19 cellular contexts compared by ENCODE assay signal in genomic region chr9:17315341-17315740, GRCh38.
DNase-seq lines count a peak whose midpoint lies in the region; ATAC-seq, FAIRE-seq and TF ChIP-seq lines count a peak whose summit lies in the region.
"Had no signal": no experiment of that assay in that cellular context is flagged by ENCODE, and none has a peak within 500 bp of the region (broad histone marks: within the 10 kb centered on the region; RNA-seq: fewer than 3 reads in every experiment).

No MANE protein-coding gene starts in this region.

- H3K9me3 ChIP-seq in HepG2 (ENCODE audit: low read length) = peaks cover 9% of the 10 kb centered on the region; the same call in 1 of the 2 replicates
- H3K9me3 ChIP-seq: BE2C, Peyer's patch, SJSA1 had no signal

- H3K27me3 ChIP-seq in KMS-11 (ENCODE audit: insufficient read depth, low read depth) (no peaks in the 10 kb centered on the region), HepG2 (ENCODE audit: control insufficient read depth in 1 of 2, insufficient read depth in 2 of 2, low read length in 2 of 2) (no peaks in the 10 kb centered on the region)
- H3K27me3 ChIP-seq: BE2C, Peyer's patch, SJSA1 had no signal

- H2AFZ ChIP-seq in KMS-11 (ENCODE audit: low read depth) = no peak overlapping the region
- no peak overlapping the region for H2AFZ ChIP-seq in HepG2 (ENCODE audit: low read length)

- H4K20me1 ChIP-seq in KMS-11 (ENCODE audit: insufficient read depth) (no peaks in the 10 kb centered on the region), HepG2 (ENCODE audit: insufficient read depth, low read length) (no peaks in the 10 kb centered on the region)

- DNase-seq in AG20443 (ENCODE audit: low spot score) (peak; percentile 18), astrocyte of the cerebellum (ENCODE audit: low read depth) (peak; percentile 44), iris pigment epithelial cell (ENCODE audit: low read depth) (peak; percentile 32), NCI-H187 (lab: John Stamatoyannopoulos, UW) (no peak), HepG2 (ENCODE audit: low spot score) (no peak), G401 (ENCODE audit: low spot score) (no peak), NCI-H345 (lab: John Stamatoyannopoulos, UW) (no peak)
- DNase-seq: BE2C, DMS53, NCI-H1092 treated with DMSO at 0.1 percent for 48 hours, NCI-H1436 treated with DMSO at 0.1 percent for 48 hours, NCI-H2029, NCI-H226, NCI-H524 treated with DMSO at 0.1 percent for 48 hours, NCI-H82, Peyer's patch had no signal

- peak overlapping the region; percentile 49 for H3K4me2 ChIP-seq in KMS-11
- no peak overlapping the region for H3K4me2 ChIP-seq in HepG2 (ENCODE audit: low read depth, low read length)

- no peaks in the 10 kb centered on the region for H3K36me3 ChIP-seq in KMS-11 (ENCODE audit: insufficient read depth)
- H3K36me3 ChIP-seq in HepG2 (replicated peaks in 1 of 2; ENCODE audit: control insufficient read depth in 1 of 2, insufficient read depth in 2 of 2, low read length in 2 of 2) = no peaks in the 10 kb centered on the region
- H3K36me3 ChIP-seq: BE2C, Peyer's patch, SJSA1 had no signal

- no TSS peak for BruUV-seq in HepG2 (replicated peaks; lab: Mats Ljungman, UMichigan)

- H3K79me2 ChIP-seq in KMS-11 (ENCODE audit: insufficient read depth, low read depth) (no peaks in the 10 kb centered on the region), HepG2 (ENCODE audit: insufficient read depth, low read length) (no peaks in the 10 kb centered on the region)

- no peak for TF ChIP-seq CTCF in KMS-11 (conservative IDR thresholded peaks at IDR 0.05; ENCODE audit: low read depth, low read length)
- TF ChIP-seq CTCF in astrocyte of the cerebellum (IDR thresholded peaks at IDR 0.05; ENCODE audit: low read depth, low read length, missing control alignments) = no peak
- no peak for TF ChIP-seq CTCF in HepG2 (CRISPR knock-in tag; IDR thresholded peaks at IDR 0.05)

- H3K4me3 ChIP-seq in KMS-11 (IDR thresholded peaks at IDR 0.05; ENCODE audit: insufficient read depth, low read depth, low read length) (no peak overlapping the region), astrocyte of the cerebellum (ENCODE audit: low read depth, low read length) (no peak overlapping the region), HepG2 (replicated peaks in 1 of 3; ENCODE audit: insufficient read depth in 1 of 3, low read depth in 2 of 3, low read length in 3 of 3) (no peak overlapping the region)
- H3K4me3 ChIP-seq: Peyer's patch, SJSA1 had no signal

- no peak for FAIRE-seq in HepG2 (lab: Jason Lieb, UNC)
- FAIRE-seq: H1 had no signal

- POLR2A ChIA-PET in HepG2 (lab: Yijun Ruan, JAX) = no interaction called here

- TF ChIP-seq EP300 in HepG2 (IDR thresholded peaks at IDR 0.05; ENCODE audit: low read depth in 2 of 2, low read length in 2 of 2) = no peak
- TF ChIP-seq EP300 in HepG2 (CRISPR knock-in tag; IDR thresholded peaks at IDR 0.05; ENCODE audit: borderline replicate concordance) = no peak

- H3K9ac ChIP-seq in KMS-11 (no peak overlapping the region), HepG2 (ENCODE audit: insufficient read depth, low read depth, low read length) (no peak overlapping the region)

- CTCF ChIA-PET in HepG2 (lab: Yijun Ruan, JAX; ENCODE audit: low intra/inter-chr PET ratio, low total read pairs) = no interaction called here

- H3K4me1 ChIP-seq in KMS-11 (ENCODE audit: low read depth, poor library complexity, severe bottlenecking) (peaks cover 22% of the 10 kb centered on the region), HepG2 (ENCODE audit: insufficient read depth, low read length) (no peaks in the 10 kb centered on the region)
- H3K4me1 ChIP-seq: Peyer's patch, SJSA1 had no signal

- TF ChIP-seq POLR2A in HepG2 (IDR thresholded peaks at IDR 0.05; ENCODE audit: insufficient read depth in 1 of 2, low read depth in 2 of 2, low read length in 2 of 2) = no peak

- intact Hi-C loops in HepG2 (cut with micrococcal nuclease; ENCODE audit: unreplicated experiment) = no loop called here

- in situ Hi-C loops in astrocyte of the cerebellum (cut with HindIII; ENCODE audit: low sequenced_read_pairs) (no loop called here), HepG2 (cut with HindIII; ENCODE audit: extremely low pct_ligation_motif_present, low pct_unique_long_range_greater_than_20kb) (no loop called here), G401 (cut with HindIII; ENCODE audit: low sequenced_read_pairs) (no loop called here)

- H3K27ac ChIP-seq in KMS-11 (no peak overlapping the region), HepG2 (ENCODE audit: extremely low read length, insufficient read depth, low read length) (no peak overlapping the region)
- H3K27ac ChIP-seq: Peyer's patch, SJSA1 had no signal

- TF ChIP-seq RAD21 in HepG2 (CRISPR knock-in tag; IDR thresholded peaks at IDR 0.05) = no peak

- ATAC-seq in HepG2 = no peak

TF ChIP-seq in HepG2, 621 proteins besides CTCF, POLR2A, EP300 and RAD21:
- TF ChIP-seq ZFP36L1 (CRISPR knock-in tag; IDR thresholded peaks at IDR 0.05) (no peak), ZNF232 (CRISPR knock-in tag; IDR thresholded peaks at IDR 0.05; ENCODE audit: borderline replicate concordance) (no peak), DNMT1 (CRISPR knock-in tag; IDR thresholded peaks at IDR 0.05) (no peak), PTBP1 (IDR thresholded peaks at IDR 0.05; ENCODE audit: low read depth, low read length, poor library complexity, severe bottlenecking) (no peak), ZNF772 (CRISPR knock-in tag; IDR thresholded peaks at IDR 0.05) (no peak), GLI4 (CRISPR knock-in tag; IDR thresholded peaks at IDR 0.05; ENCODE audit: borderline replicate concordance) (no peak), MBD4 (IDR thresholded peaks at IDR 0.05; ENCODE audit: borderline replicate concordance, low read length) (no peak), ZC3H13 (CRISPR knock-in tag; IDR thresholded peaks at IDR 0.05) (no peak), E2F5 (CRISPR knock-in tag; conservative IDR thresholded peaks at IDR 0.05) (no peak), RFX3 (CRISPR knock-in tag; IDR thresholded peaks at IDR 0.05) (no peak), ATM (IDR thresholded peaks at IDR 0.05; ENCODE audit: borderline replicate concordance) (no peak), HMG20B (CRISPR knock-in tag; conservative IDR thresholded peaks at IDR 0.05) (no peak), HMGA1 (CRISPR knock-in tag; conservative IDR thresholded peaks at IDR 0.05) (no peak), TAF15 (IDR thresholded peaks at IDR 0.05; ENCODE audit: low read depth, low read length, poor library complexity, severe bottlenecking) (no peak), IKZF4 (CRISPR knock-in tag; IDR thresholded peaks at IDR 0.05; ENCODE audit: borderline replicate concordance, low read depth, not compliant biosample characterization) (no peak), TCF7L2 (IDR thresholded peaks at IDR 0.05; ENCODE audit: low read depth, low read length) (no peak), ZNF513 (CRISPR knock-in tag; conservative IDR thresholded peaks at IDR 0.05) (no peak), ZNF33A (CRISPR knock-in tag; IDR thresholded peaks at IDR 0.05; ENCODE audit: borderline replicate concordance) (no peak), STAT5B (CRISPR knock-in tag; IDR thresholded peaks at IDR 0.05) (no peak), ZBTB20 (CRISPR knock-in tag; IDR thresholded peaks at IDR 0.05; ENCODE audit: borderline replicate concordance, low read depth) (no peak)

Comparison
In these comparisons a context has a peak if more than half of its experiments do, and no peak if none do; other contexts are left out.
1. DNase-seq: peak in AG20443 (single experiment), astrocyte of the cerebellum (single experiment) and iris pigment epithelial cell (single experiment); none in NCI-H187 (0 of 2), HepG2 (single experiment), G401 (single experiment) and NCI-H345 (single experiment).